1 cellular context compared by ENCODE assay signal in the genomic region with DNA sequence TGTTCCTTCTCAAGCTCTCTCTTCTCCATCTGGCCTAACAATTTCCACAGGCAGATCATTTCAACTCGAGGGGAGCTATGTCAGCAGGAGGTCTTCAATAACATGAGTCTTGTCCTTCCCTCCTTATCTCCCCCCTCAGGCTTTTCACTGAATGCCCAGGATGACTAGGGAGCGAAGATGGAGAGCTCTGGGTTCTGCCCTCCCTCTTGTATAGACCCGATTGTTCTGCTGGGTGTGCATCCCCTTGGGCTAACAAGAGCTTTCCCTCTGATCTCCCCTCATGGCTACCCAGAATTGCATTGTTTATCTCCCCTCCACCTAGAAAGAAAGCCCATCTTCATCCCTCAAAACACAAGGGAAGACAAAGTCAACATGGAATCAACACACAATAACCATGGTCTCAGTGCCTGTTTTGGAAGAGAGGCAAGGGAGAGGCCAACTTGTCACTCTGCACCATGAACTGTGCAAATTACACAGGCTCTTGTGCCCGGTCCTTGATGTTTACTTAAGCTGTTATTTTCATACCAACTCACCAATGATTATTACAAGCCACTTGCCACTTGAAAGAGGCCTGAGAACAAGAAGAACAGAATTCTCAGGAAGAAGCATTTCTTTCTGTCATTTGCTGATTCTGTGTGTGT.
TF ChIP-seq lines count a peak whose summit lies in the region.

No MANE protein-coding gene starts in this region.

TF ChIP-seq in WTC11, 78 proteins besides CTCF, POLR2A, EP300 and RAD21 (continued from another document):
- TF ChIP-seq, protein P1, sequence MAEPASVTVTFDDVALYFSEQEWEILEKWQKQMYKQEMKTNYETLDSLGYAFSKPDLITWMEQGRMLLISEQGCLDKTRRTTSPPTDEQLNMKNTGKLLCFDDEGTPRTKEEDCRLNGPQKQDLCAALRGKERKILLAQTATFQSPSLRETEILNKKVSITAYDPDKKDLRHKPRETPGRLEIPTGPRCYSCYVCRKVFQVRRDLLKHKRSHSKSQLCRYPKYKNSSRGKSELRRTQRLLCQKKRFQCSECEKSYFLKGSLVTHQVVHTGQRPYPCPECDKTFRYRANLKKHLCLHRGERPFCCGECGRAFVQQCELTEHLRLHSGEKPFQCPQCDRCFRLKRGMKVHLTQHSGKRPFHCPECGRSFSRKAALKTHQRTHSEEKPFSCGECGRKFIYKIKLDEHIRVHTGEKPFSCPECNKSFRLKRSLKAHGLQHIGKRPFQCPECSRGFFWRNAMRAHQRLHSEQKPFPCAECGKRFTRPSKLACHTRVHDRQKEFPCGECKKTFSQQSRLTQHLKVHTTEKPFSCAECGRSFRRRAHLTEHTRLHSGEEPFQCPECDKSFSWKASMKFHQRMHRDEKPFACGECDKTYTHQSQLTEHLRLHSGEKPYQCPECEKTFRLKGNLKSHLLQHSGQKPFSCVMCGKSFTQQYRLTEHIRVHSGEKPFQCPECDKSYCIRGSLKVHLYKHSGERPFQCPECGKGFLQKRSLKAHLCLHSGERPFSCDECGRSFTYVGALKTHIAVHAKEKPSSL (CRISPR knock-in tag; conservative IDR thresholded peaks at IDR 0.05), result no peak
- TF ChIP-seq, protein P2, sequence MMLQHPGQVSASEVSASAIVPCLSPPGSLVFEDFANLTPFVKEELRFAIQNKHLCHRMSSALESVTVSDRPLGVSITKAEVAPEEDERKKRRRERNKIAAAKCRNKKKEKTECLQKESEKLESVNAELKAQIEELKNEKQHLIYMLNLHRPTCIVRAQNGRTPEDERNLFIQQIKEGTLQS (CRISPR knock-in tag; conservative IDR thresholded peaks at IDR 0.05), result no peak
- TF ChIP-seq, protein P3, sequence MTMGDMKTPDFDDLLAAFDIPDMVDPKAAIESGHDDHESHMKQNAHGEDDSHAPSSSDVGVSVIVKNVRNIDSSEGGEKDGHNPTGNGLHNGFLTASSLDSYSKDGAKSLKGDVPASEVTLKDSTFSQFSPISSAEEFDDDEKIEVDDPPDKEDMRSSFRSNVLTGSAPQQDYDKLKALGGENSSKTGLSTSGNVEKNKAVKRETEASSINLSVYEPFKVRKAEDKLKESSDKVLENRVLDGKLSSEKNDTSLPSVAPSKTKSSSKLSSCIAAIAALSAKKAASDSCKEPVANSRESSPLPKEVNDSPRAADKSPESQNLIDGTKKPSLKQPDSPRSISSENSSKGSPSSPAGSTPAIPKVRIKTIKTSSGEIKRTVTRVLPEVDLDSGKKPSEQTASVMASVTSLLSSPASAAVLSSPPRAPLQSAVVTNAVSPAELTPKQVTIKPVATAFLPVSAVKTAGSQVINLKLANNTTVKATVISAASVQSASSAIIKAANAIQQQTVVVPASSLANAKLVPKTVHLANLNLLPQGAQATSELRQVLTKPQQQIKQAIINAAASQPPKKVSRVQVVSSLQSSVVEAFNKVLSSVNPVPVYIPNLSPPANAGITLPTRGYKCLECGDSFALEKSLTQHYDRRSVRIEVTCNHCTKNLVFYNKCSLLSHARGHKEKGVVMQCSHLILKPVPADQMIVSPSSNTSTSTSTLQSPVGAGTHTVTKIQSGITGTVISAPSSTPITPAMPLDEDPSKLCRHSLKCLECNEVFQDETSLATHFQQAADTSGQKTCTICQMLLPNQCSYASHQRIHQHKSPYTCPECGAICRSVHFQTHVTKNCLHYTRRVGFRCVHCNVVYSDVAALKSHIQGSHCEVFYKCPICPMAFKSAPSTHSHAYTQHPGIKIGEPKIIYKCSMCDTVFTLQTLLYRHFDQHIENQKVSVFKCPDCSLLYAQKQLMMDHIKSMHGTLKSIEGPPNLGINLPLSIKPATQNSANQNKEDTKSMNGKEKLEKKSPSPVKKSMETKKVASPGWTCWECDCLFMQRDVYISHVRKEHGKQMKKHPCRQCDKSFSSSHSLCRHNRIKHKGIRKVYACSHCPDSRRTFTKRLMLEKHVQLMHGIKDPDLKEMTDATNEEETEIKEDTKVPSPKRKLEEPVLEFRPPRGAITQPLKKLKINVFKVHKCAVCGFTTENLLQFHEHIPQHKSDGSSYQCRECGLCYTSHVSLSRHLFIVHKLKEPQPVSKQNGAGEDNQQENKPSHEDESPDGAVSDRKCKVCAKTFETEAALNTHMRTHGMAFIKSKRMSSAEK (CRISPR knock-in tag; IDR thresholded peaks at IDR 0.05; ENCODE audit: borderline replicate concordance), result no peak
- TF ChIP-seq, protein P4, sequence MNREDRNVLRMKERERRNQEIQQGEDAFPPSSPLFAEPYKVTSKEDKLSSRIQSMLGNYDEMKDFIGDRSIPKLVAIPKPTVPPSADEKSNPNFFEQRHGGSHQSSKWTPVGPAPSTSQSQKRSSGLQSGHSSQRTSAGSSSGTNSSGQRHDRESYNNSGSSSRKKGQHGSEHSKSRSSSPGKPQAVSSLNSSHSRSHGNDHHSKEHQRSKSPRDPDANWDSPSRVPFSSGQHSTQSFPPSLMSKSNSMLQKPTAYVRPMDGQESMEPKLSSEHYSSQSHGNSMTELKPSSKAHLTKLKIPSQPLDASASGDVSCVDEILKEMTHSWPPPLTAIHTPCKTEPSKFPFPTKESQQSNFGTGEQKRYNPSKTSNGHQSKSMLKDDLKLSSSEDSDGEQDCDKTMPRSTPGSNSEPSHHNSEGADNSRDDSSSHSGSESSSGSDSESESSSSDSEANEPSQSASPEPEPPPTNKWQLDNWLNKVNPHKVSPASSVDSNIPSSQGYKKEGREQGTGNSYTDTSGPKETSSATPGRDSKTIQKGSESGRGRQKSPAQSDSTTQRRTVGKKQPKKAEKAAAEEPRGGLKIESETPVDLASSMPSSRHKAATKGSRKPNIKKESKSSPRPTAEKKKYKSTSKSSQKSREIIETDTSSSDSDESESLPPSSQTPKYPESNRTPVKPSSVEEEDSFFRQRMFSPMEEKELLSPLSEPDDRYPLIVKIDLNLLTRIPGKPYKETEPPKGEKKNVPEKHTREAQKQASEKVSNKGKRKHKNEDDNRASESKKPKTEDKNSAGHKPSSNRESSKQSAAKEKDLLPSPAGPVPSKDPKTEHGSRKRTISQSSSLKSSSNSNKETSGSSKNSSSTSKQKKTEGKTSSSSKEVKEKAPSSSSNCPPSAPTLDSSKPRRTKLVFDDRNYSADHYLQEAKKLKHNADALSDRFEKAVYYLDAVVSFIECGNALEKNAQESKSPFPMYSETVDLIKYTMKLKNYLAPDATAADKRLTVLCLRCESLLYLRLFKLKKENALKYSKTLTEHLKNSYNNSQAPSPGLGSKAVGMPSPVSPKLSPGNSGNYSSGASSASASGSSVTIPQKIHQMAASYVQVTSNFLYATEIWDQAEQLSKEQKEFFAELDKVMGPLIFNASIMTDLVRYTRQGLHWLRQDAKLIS (CRISPR knock-in tag; IDR thresholded peaks at IDR 0.05; ENCODE audit: borderline replicate concordance), result no peak
